17 cellular contexts compared by ENCODE assay signal in genomic region chr17:61128671-61129115, GRCh38.
A peak's percentile ranks its signal among the peaks of the same experiment; 100 is the strongest.
DNase-seq lines count a peak whose midpoint lies in the region; ATAC-seq and TF ChIP-seq lines count a peak whose summit lies in the region.
"Had no signal": no experiment of that assay in that cellular context is flagged by ENCODE, and none has a peak within 500 bp of the region (broad histone marks: within the 10 kb centered on the region; RNA-seq: fewer than 3 reads in every experiment).

No MANE protein-coding gene starts in this region.

- TF ChIP-seq CTCF in IMR-90 (conservative IDR thresholded peaks at IDR 0.05; ENCODE audit: low read depth, low read length) (no peak), fibroblast of the aortic adventitia (IDR thresholded peaks at IDR 0.05; ENCODE audit: insufficient read depth, low read length) (no peak), osteocyte (IDR thresholded peaks at IDR 0.05) (no peak)

- peak overlapping the region; percentile 12; the same call in 1 of the 2 replicates for H3K27ac ChIP-seq in IMR-90 (ENCODE audit: insufficient read depth, low read length)
- H3K27ac ChIP-seq: BLaER1, testis had no signal

- no peaks in the 10 kb centered on the region for H3K36me3 ChIP-seq in IMR-90 (ENCODE audit: control insufficient read depth, insufficient read depth, low read length)
- H3K36me3 ChIP-seq: BLaER1 had no signal

- H3K4ac ChIP-seq in IMR-90 (ENCODE audit: low read depth, low read length), result peak overlapping the region; percentile 56; the same call in 1 of the 2 replicates

- peak overlapping the region; percentile 42; the same call in 1 of the 2 replicates for H3K18ac ChIP-seq in IMR-90 (ENCODE audit: low read depth, low read length)

- CTCF ChIA-PET in IMR-90 (lab: Yijun Ruan, JAX), result interaction anchor here (1.1 to 1.2 kb wide), 2 partner anchors 22 to 137 kb away, joined by 3 read pairs; no protein-coding TSS in a partner anchor

- H3K9me1 ChIP-seq in IMR-90 (ENCODE audit: insufficient read depth, low read length), result peaks cover 7% of the 10 kb centered on the region

- intact Hi-C loops in IMR-90 (cut with micrococcal nuclease), result no loop called here

- peak overlapping the region; percentile 48 for H2AFZ ChIP-seq in IMR-90 (replicated peaks; ENCODE audit: low read length, poor library complexity)

- no peak overlapping the region for H3K4me3 ChIP-seq in IMR-90 (ENCODE audit: insufficient read depth, low read depth, low read length)
- no peak overlapping the region for H3K4me3 ChIP-seq in fibroblast of the aortic adventitia (ENCODE audit: low read depth, low read length)
- H3K4me3 ChIP-seq: BLaER1, testis had no signal

- no TSS peak for BruUV-seq in IMR-90 (replicated peaks; lab: Mats Ljungman, UMichigan)

- in situ Hi-C loops in IMR-90 (cut with MboI; ENCODE audit: low sequenced_read_pairs), result no loop called here

- peak overlapping the region; percentile 64 for H3K14ac ChIP-seq in IMR-90 (replicated peaks; ENCODE audit: low read depth, low read length)

- no peaks in the 10 kb centered on the region for H3K9me3 Mint-ChIP-seq in osteocyte (ENCODE audit: unreplicated experiment)
- no peaks in the 10 kb centered on the region for H3K9me3 Mint-ChIP-seq in activated T-helper 17 cell treated with anti-CD3 and anti-CD28 coated beads, Interleukin-2, amount 50 U/mL, for 72 hours
- H3K9me3 Mint-ChIP-seq: activated T-helper 2 cell treated with anti-CD3 and anti-CD28 coated beads, Interferon-gamma antibody, Interleukin-2, Interleukin-4, amounts not matched to agents 10 μg/mL and 5 μg/mL and 100 μg/mL, durations not matched to agents 14 hours and 24 hours and 36 hours; central memory CD8-positive, alpha-beta T cell had no signal

- POLR2A ChIA-PET in IMR-90 (lab: Charles Lee; ENCODE audit: unreplicated experiment), result no interaction called here

- H2AK5ac ChIP-seq in IMR-90 (ENCODE audit: low read depth, low read length), result peak overlapping the region; percentile 41; the same call in 1 of the 2 replicates

- H3K9me3 ChIP-seq in IMR-90 (ENCODE audit: control insufficient read depth, insufficient read depth, low read length), result no peaks in the 10 kb centered on the region
- H3K9me3 ChIP-seq: BLaER1, testis had no signal

- H4K91ac ChIP-seq in IMR-90 (ENCODE audit: insufficient read depth, low read depth, low read length), result no peak overlapping the region; the same call in 1 of the 2 replicates

- H4K20me1 ChIP-seq in IMR-90 (ENCODE audit: insufficient read depth, low read length), result no peaks in the 10 kb centered on the region
- H4K20me1 ChIP-seq: BLaER1 had no signal

- peak overlapping the region; percentile 54 to 66 for H4K8ac ChIP-seq in IMR-90 (ENCODE audit: low read depth in 2 of 2, low read length in 2 of 2)

- no peak overlapping the region for H3K56ac ChIP-seq in IMR-90 (ENCODE audit: extremely low read depth, insufficient read depth, low read length)

- H2BK120ac ChIP-seq in IMR-90 (ENCODE audit: low read depth, low read length), result peak overlapping the region; percentile 50; the same call in 1 of the 2 replicates

- H2BK20ac ChIP-seq in IMR-90 (ENCODE audit: low read depth, low read length), result peak overlapping the region; percentile 16; the same call in 1 of the 2 replicates

- H2BK15ac ChIP-seq in IMR-90 (ENCODE audit: low read depth, low read length), result peak overlapping the region; percentile 43; the same call in 1 of the 3 replicates

- H3K4me1 Mint-ChIP-seq in osteocyte (ENCODE audit: unreplicated experiment), result peaks cover 22% of the 10 kb centered on the region
- H3K4me1 Mint-ChIP-seq in activated T-helper 17 cell treated with anti-CD3 and anti-CD28 coated beads, Interleukin-2, amount 50 U/mL, for 72 hours, result no peaks in the 10 kb centered on the region

- no peaks in the 10 kb centered on the region for H3K27me3 Mint-ChIP-seq in osteocyte (ENCODE audit: unreplicated experiment)
- no peaks in the 10 kb centered on the region for H3K27me3 Mint-ChIP-seq in activated T-helper 17 cell treated with anti-CD3 and anti-CD28 coated beads, Interleukin-2, amount 50 U/mL, for 72 hours
- H3K27me3 Mint-ChIP-seq: central memory CD8-positive, alpha-beta T cell had no signal

- no peak overlapping the region for H2AK9ac ChIP-seq in IMR-90 (replicated peaks; ENCODE audit: low read depth, low read length, poor library complexity)

- peak overlapping the region; percentile 11 for H3K27ac Mint-ChIP-seq in osteocyte (ENCODE audit: unreplicated experiment)
- no peak overlapping the region for H3K27ac Mint-ChIP-seq in activated T-helper 17 cell treated with anti-CD3 and anti-CD28 coated beads, Interleukin-2, amount 50 U/mL, for 72 hours
- H3K27ac Mint-ChIP-seq: activated T-helper 2 cell treated with anti-CD3 and anti-CD28 coated beads, Interferon-gamma antibody, Interleukin-2, Interleukin-4, amounts not matched to agents 10 μg/mL and 5 μg/mL and 100 μg/mL, durations not matched to agents 14 hours and 24 hours and 36 hours had no signal

- no peak for TF ChIP-seq POLR2A in IMR-90 (IDR thresholded peaks at IDR 0.05; ENCODE audit: low read depth, low read length)

- DNase-seq in AG08395 (ENCODE audit: low spot score) (peak; percentile 49), IMR-90 (peak; percentile 52), fibroblast of the aortic adventitia (ENCODE audit: low read depth) (peak; percentile 15), osteocyte (ENCODE audit: extremely low spot score, unreplicated experiment) (no peak), DMS 273 (lab: John Stamatoyannopoulos, UW; ENCODE audit: unreplicated experiment) (no peak)
- DNase-seq: mesendoderm, NCI-H1092 treated with DMSO at 0.1 percent for 48 hours, NCI-H526 treated with DMSO at 0.1 percent for 48 hours, SIG-M5, testis had no signal

- H3K36me3 Mint-ChIP-seq in osteocyte (ENCODE audit: unreplicated experiment), result no peaks in the 10 kb centered on the region
- no peaks in the 10 kb centered on the region for H3K36me3 Mint-ChIP-seq in activated T-helper 17 cell treated with anti-CD3 and anti-CD28 coated beads, Interleukin-2, amount 50 U/mL, for 72 hours (ENCODE audit: low read depth)

- peaks cover 0 to 4% of the 10 kb centered on the region in 2 experiments; a peak in 1 of 4 replicates for H3K79me1 ChIP-seq in IMR-90 (ENCODE audit: low read depth in 1 of 2, low read length in 2 of 2)

- dilution Hi-C loops in IMR-90 (cut with HindIII; ENCODE audit: low sequenced_read_pairs, unreplicated experiment), result no loop called here

- H3K9ac ChIP-seq in IMR-90 (ENCODE audit: low read depth, low read length), result no peak overlapping the region
- H3K9ac ChIP-seq: BLaER1 had no signal

- ATAC-seq in IMR-90 (ENCODE audit: low read depth), result peak; percentile 52
- no peak for ATAC-seq in GM18517 (IDR thresholded peaks at IDR 0.05; ENCODE audit: unreplicated experiment)
- no peak for ATAC-seq in activated T-helper 17 cell treated with anti-CD3 and anti-CD28 coated beads, Interleukin-2, amount 50 U/mL, for 72 hours (replicated peaks)
- ATAC-seq in HG03039 (IDR thresholded peaks at IDR 0.05; ENCODE audit: unreplicated experiment), result no peak
- ATAC-seq: activated CD4-positive, CD25-positive, alpha-beta regulatory T cell treated with anti-CD3 and anti-CD28 coated beads, Interleukin-2, amount 50 U/mL, for 24 hours had no signal

- peak overlapping the region; percentile 61; the same call in 1 of the 2 replicates for H3K23ac ChIP-seq in IMR-90 (ENCODE audit: low read depth, low read length)

- H3K4me1 ChIP-seq in IMR-90 (ENCODE audit: control insufficient read depth, insufficient read depth, low read length), result peaks cover 10% of the 10 kb centered on the region
- H3K4me1 ChIP-seq: testis had no signal

- WGBS in IMR-90 (ENCODE audit: extremely low coverage in 2 of 2, insufficient read length in 1 of 2), 2 experiments, result 5% methylated on average over 3 of the region's 8 CpGs; no CpG with 5 or more reads in 1 of the 2 experiments

- H2BK5ac ChIP-seq in IMR-90 (ENCODE audit: low read depth, low read length, poor library complexity, severe bottlenecking), result no peak overlapping the region

- no peak for TF ChIP-seq RAD21 in IMR-90 (IDR thresholded peaks at IDR 0.05; ENCODE audit: low read length)

- H3K4me2 ChIP-seq in IMR-90 (ENCODE audit: low read depth, low read length), result peak overlapping the region; percentile 72; the same call in 1 of the 2 replicates
- H3K4me2 ChIP-seq: BLaER1 had no signal

- H4K5ac ChIP-seq in IMR-90 (ENCODE audit: low read depth, low read length), result peak overlapping the region; percentile 17

- H3K27me3 ChIP-seq in IMR-90 (ENCODE audit: control insufficient read depth, insufficient read depth, low read length), result no peaks in the 10 kb centered on the region
- H3K27me3 ChIP-seq: BLaER1, testis had no signal

- no peak overlapping the region for H3K4me3 Mint-ChIP-seq in osteocyte (ENCODE audit: unreplicated experiment)
- no peak overlapping the region for H3K4me3 Mint-ChIP-seq in activated T-helper 17 cell treated with anti-CD3 and anti-CD28 coated beads, Interleukin-2, amount 50 U/mL, for 72 hours
- H3K4me3 Mint-ChIP-seq: central memory CD8-positive, alpha-beta T cell had no signal

TF ChIP-seq in IMR-90, 13 proteins besides CTCF, POLR2A, EP300 and RAD21 (continues in another document):
- TF ChIP-seq FOS (IDR thresholded peaks at IDR 0.05; ENCODE audit: low read depth, low read length) (no peak), RFX5 (IDR thresholded peaks at IDR 0.05; ENCODE audit: low read depth, low read length) (no peak), RCOR1 (IDR thresholded peaks at IDR 0.05; ENCODE audit: insufficient replicate concordance, low read length) (no peak), CEBPB (IDR thresholded peaks at IDR 0.05; ENCODE audit: low read depth, low read length) (no peak), USF2 (IDR thresholded peaks at IDR 0.05; ENCODE audit: low read depth, low read length) (no peak), MAZ (IDR thresholded peaks at IDR 0.05; ENCODE audit: borderline replicate concordance, low read depth, low read length) (no peak), MXI1 (IDR thresholded peaks at IDR 0.05; ENCODE audit: borderline replicate concordance, low read depth, low read length) (no peak), MAFK (IDR thresholded peaks at IDR 0.05; ENCODE audit: low read depth, low read length) (no peak), SMC3 (IDR thresholded peaks at IDR 0.05; ENCODE audit: low read depth, low read length) (no peak)

Comparison
In these comparisons a context has a peak if more than half of its experiments do, and no peak if none do; other contexts are left out.
1. DNase-seq: peak in AG08395 (single experiment), IMR-90 (single experiment) and fibroblast of the aortic adventitia (single experiment); none in osteocyte (single experiment) and DMS 273 (single experiment).